In the genomic region with DNA sequence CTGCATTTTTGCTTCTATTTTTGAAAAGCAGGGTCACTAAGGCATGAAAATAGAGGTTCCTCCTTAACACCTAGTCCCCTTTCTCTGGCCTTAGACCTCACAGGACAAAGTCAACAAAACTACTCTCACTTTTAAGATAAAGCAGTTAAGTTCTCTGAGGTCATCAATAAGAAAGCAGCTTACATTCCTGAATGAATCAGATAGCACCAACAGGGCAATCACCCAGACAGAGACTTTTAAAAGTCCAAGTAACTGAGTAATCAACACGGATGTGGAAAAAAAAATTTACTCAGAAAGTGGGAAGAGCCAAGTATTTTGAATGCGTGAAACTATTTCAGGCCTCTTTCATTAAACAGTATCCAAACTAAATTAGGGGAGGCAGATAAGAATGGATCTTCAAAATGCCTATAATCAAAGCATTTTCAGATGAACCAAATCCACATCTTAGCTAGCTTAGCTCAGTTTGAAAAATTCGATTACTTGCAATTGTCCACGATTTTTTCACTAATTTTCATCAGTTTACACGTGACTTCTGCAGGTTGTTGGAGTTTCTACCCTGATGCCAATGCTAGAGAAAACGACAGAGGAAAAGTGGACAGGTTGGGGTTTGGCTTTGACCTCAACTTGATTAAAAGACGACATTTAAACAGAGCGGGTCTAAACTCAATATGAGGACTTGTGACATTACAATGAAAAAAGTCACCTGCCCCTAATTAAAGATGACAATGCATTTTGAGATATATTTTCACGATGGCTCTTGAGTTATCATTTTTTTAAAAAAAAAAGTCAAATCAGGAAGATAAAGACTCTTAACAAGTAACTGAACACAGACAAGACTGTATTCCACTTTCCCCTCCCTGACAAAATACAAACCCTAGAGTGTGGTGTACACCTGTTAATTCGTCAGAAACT, we compare ENCODE assay signal across 8 cellular contexts. TPM values are rescaled to one million over a fixed set of nuclear protein-coding genes. Genes with fewer than 3 reads are reported as not detected.
DNase-seq lines count a peak whose midpoint lies in the region; ATAC-seq and TF ChIP-seq lines count a peak whose summit lies in the region.

No MANE protein-coding gene starts in this region.

- peak; percentile 45 for ATAC-seq in left lung
- ATAC-seq in GM18520 (IDR thresholded peaks at IDR 0.05; ENCODE audit: unreplicated experiment) = no peak

- no peak overlapping the region for H3K27ac Mint-ChIP-seq in activated CD4-positive, alpha-beta T cell treated with anti-CD3 and anti-CD28 coated beads, Interleukin-2, amount 10 ng/mL, durations not matched to agents 7 days and 5 days

- TF ChIP-seq POLR2A in thyroid gland (IDR thresholded peaks at IDR 0.05) = no peak

- peaks cover 69% of the 10 kb centered on the region for H3K27me3 Mint-ChIP-seq in activated CD4-positive, alpha-beta T cell treated with anti-CD3 and anti-CD28 coated beads, Interleukin-2, amount 10 ng/mL, durations not matched to agents 7 days and 5 days

- H3K27ac ChIP-seq in left lung = peak overlapping the region in 1 of 2 donors; percentile 60
- H3K27ac ChIP-seq in thyroid gland = peak overlapping the region; percentile 78 to 93 (median 83)

- H3K36me3 ChIP-seq in left lung (no peaks in the 10 kb centered on the region), thyroid gland (no peaks in the 10 kb centered on the region)

- intact Hi-C loops in left lung (cut with DNase I) (no loop called here), thyroid gland (cut with DNase I) (no loop called here)

- H3K4me1 Mint-ChIP-seq in activated CD4-positive, alpha-beta T cell treated with anti-CD3 and anti-CD28 coated beads, Interleukin-2, amount 10 ng/mL, durations not matched to agents 7 days and 5 days = peaks cover 7% of the 10 kb centered on the region

- H3K9me3 ChIP-seq in left lung (no peaks in the 10 kb centered on the region), thyroid gland (no peaks in the 10 kb centered on the region)

- POLR2A ChIA-PET in activated CD4-positive, alpha-beta T cell treated with anti-CD3 and anti-CD28 coated beads, Interleukin-2, amount 10 ng/mL, durations not matched to agents 7 days and 5 days (lab: Charles Lee) = no interaction called here
- POLR2A ChIA-PET in GM10248 (lab: Yijun Ruan, JAX) = no interaction called here

- no peak for TF ChIP-seq CTCF in left lung (IDR thresholded peaks at IDR 0.05)
- no peak for TF ChIP-seq CTCF in thyroid gland (IDR thresholded peaks at IDR 0.05)
- no peak for TF ChIP-seq CTCF in GM10248 (IDR thresholded peaks at IDR 0.05; ENCODE audit: control extremely low read depth, extremely low read depth, low read depth, missing control alignments)

- CTCF ChIA-PET in activated CD4-positive, alpha-beta T cell treated with anti-CD3 and anti-CD28 coated beads, Interleukin-2, amount 10 ng/mL, durations not matched to agents 7 days and 5 days (lab: Charles Lee) = interaction anchor here (1.1 to 1.5 kb wide), 2 partner anchors 7 to 87 kb away, joined by 3 read pairs; no protein-coding TSS in a partner anchor
- CTCF ChIA-PET in GM10248 (lab: Yijun Ruan, JAX) = interaction anchor here (1.7 kb wide), 1 partner anchor 10 kb away, joined by 4 read pairs; no protein-coding TSS in a partner anchor

- peak overlapping the region; percentile 52 for H3K4me3 Mint-ChIP-seq in activated CD4-positive, alpha-beta T cell treated with anti-CD3 and anti-CD28 coated beads, Interleukin-2, amount 10 ng/mL, durations not matched to agents 7 days and 5 days

- H3K4me1 ChIP-seq in left lung (peaks cover 11 to 13% of the 10 kb centered on the region in 2 donors), thyroid gland (peaks cover 11 to 13% of the 10 kb centered on the region in 2 donors)

- H3K4me3 ChIP-seq in left lung (peak overlapping the region; percentile 27 to 51), thyroid gland (replicated peaks in 1 of 3) (peak overlapping the region in 2 of 3 donors; percentile 59 to 64)

- WGBS in thyroid gland, 2 donors = 20 to 30% methylated on average over 10 of the region's 10 CpGs

- DNase-seq in activated CD4-positive, alpha-beta T cell treated with anti-CD3 and anti-CD28 coated beads, Interleukin-2, amount 10 ng/mL, durations not matched to agents 7 days and 5 days = no peak
- DNase-seq in activated CD4-positive, alpha-beta T cell treated with anti-CD3 and anti-CD28 coated beads for 48 hours = no peak
- DNase-seq in astrocyte of the hippocampus (ENCODE audit: low read depth, low spot score) = peak; percentile 71
- no peak for DNase-seq in left lung
- no peak for DNase-seq in thyroid gland
- DNase-seq in GM10248 (ENCODE audit: extremely low spot score) = no peak
- DNase-seq in GM19238 (ENCODE audit: insufficient read length, low spot score) = no peak

- no peaks in the 10 kb centered on the region for H3K9me3 Mint-ChIP-seq in activated CD4-positive, alpha-beta T cell treated with anti-CD3 and anti-CD28 coated beads, Interleukin-2, amount 10 ng/mL, durations not matched to agents 7 days and 5 days

- H3K36me3 Mint-ChIP-seq in activated CD4-positive, alpha-beta T cell treated with anti-CD3 and anti-CD28 coated beads, Interleukin-2, amount 10 ng/mL, durations not matched to agents 7 days and 5 days (ENCODE audit: low read depth) = no peaks in the 10 kb centered on the region

- H3K27me3 ChIP-seq in left lung = peaks cover 0 to 63% of the 10 kb centered on the region in 2 donors
- no peaks in the 10 kb centered on the region for H3K27me3 ChIP-seq in thyroid gland

RNA-seq across cellular contexts. Expression of gene BEND7, which starts 1.6 kb away (rescaled TPM):
- not detected for total RNA-seq in activated CD4-positive, alpha-beta T cell treated with anti-CD3 and anti-CD28 coated beads, Interleukin-2, amount 10 ng/mL, durations not matched to agents 7 days and 5 days
- 10 to 100 TPM; 12.8 to 21.2 TPM for total RNA-seq in left lung
- 100 to 1,000 TPM in 2 of 4 donors, 10 to 100 TPM in 2; 51.3 to 106 (median 84.3) TPM for total RNA-seq in thyroid gland

RNA-seq across cellular contexts. Expression of gene PRPF18, which starts 59.6 kb away (rescaled TPM):
- total RNA-seq in activated CD4-positive, alpha-beta T cell treated with anti-CD3 and anti-CD28 coated beads, Interleukin-2, amount 10 ng/mL, durations not matched to agents 7 days and 5 days = 10 to 100 TPM; 24.8 to 29.2 TPM
- total RNA-seq in left lung (10 to 100 TPM; 17.0 to 19.7 TPM), thyroid gland (10 to 100 TPM; 38.1 to 58.8 (median 48.5) TPM)

Comparison
In these comparisons a context has a peak if more than half of its experiments do, and no peak if none do; other contexts are left out.
1. RNA of gene BEND7, which starts 1.6 kb away (total RNA-seq): 51.3 to 106 TPM in thyroid gland and 12.8 to 21.2 TPM in left lung; not detected in activated CD4-positive, alpha-beta T cell treated with anti-CD3 and anti-CD28 coated beads, Interleukin-2, amount 10 ng/mL, durations not matched to agents 7 days and 5 days; every median in the first group is over 10 times any median in the second.